9 cellular contexts compared by ENCODE assay signal in genomic region chr13:76473552-76474134, GRCh38.
DNase-seq lines count a peak whose midpoint lies in the region; ATAC-seq and TF ChIP-seq lines count a peak whose summit lies in the region.
"Had no signal": no experiment of that assay in that cellular context is flagged by ENCODE, and none has a peak within 500 bp of the region (broad histone marks: within the 10 kb centered on the region; RNA-seq: fewer than 3 reads in every experiment).

No MANE protein-coding gene starts in this region.

- ATAC-seq in HG02759 (IDR thresholded peaks at IDR 0.05; ENCODE audit: unreplicated experiment) (peak; percentile 100), right cardiac atrium (peak; percentile 94 to 97)

- H3K4me1 ChIP-seq in right cardiac atrium (ENCODE audit: control insufficient read depth, insufficient read depth, low read length) (no peaks in the 10 kb centered on the region), sigmoid colon (peaks cover 0 to 5% (median 0%) of the 10 kb centered on the region in 4 donors)
- H3K4me1 ChIP-seq: BLaER1 treated with 17β-estradiol and CSF1 and Interleukin-3, amounts not matched to agents 10 nM and 100 nM had no signal

- no peak for TF ChIP-seq EP300 in sigmoid colon (IDR thresholded peaks at IDR 0.05)

- TF ChIP-seq CTCF in sigmoid colon (IDR thresholded peaks at IDR 0.05): peak; percentile 85 to 97 (median 88)

- no peaks in the 10 kb centered on the region for H3K36me3 ChIP-seq in sigmoid colon
- H3K36me3 ChIP-seq: BLaER1 treated with 17β-estradiol and CSF1 and Interleukin-3, amounts not matched to agents 10 nM and 100 nM had no signal

- TF ChIP-seq POLR2A in sigmoid colon (IDR thresholded peaks at IDR 0.05): no peak

- H3K27ac ChIP-seq in right cardiac atrium (ENCODE audit: low read length) (no peak overlapping the region), sigmoid colon (peak overlapping the region in 1 of 4 donors; percentile 29)
- H3K27ac ChIP-seq: BLaER1 treated with 17β-estradiol and CSF1 and Interleukin-3, amounts not matched to agents 10 nM and 100 nM had no signal

- intact Hi-C loops in right cardiac atrium (cut with DNase I): loop anchor here (2.0 to 10.0 kb wide), 5 partner anchors 431 to 779 kb away; no protein-coding TSS in a partner anchor
- intact Hi-C loops in sigmoid colon (cut with DNase I): loop anchor here (2.0 to 10.0 kb wide), 4 partner anchors 429 to 776 kb away; no protein-coding TSS in a partner anchor

- no peaks in the 10 kb centered on the region for H3K9me3 ChIP-seq in right cardiac atrium (ENCODE audit: control insufficient read depth, low read length)
- H3K9me3 ChIP-seq in sigmoid colon: no peaks in the 10 kb centered on the region
- H3K9me3 ChIP-seq: BLaER1 treated with 17β-estradiol and CSF1 and Interleukin-3, amounts not matched to agents 10 nM and 100 nM had no signal

- DNase-seq in NCI-H2081 (lab: John Stamatoyannopoulos, UW): peak; percentile 51 to 54
- DNase-seq in NCI-H2081 treated with DMSO at 0.1 percent for 48 hours (lab: John Stamatoyannopoulos, UW): no peak
- DNase-seq in NCI-H1105 (lab: John Stamatoyannopoulos, UW): peak; percentile 59
- DNase-seq in T-helper 1 cell: peak; percentile 24 to 60 (median 56)
- peak in 52 of 56 donors; percentile 0 to 87 (median 39) for DNase-seq in amygdala (lab: John Stamatoyannopoulos, UW)
- DNase-seq in right cardiac atrium: peak; percentile 58 to 68 (median 64)
- DNase-seq in sigmoid colon: peak; percentile 82

- H3K4me3 ChIP-seq in right cardiac atrium (ENCODE audit: low read length) (no peak overlapping the region), sigmoid colon (no peak overlapping the region)
- H3K4me3 ChIP-seq: BLaER1 treated with 17β-estradiol and CSF1 and Interleukin-3, amounts not matched to agents 10 nM and 100 nM had no signal

- H3K27me3 ChIP-seq in right cardiac atrium (ENCODE audit: control insufficient read depth, insufficient read depth): no peaks in the 10 kb centered on the region
- no peaks in the 10 kb centered on the region for H3K27me3 ChIP-seq in sigmoid colon
- H3K27me3 ChIP-seq: BLaER1 treated with 17β-estradiol and CSF1 and Interleukin-3, amounts not matched to agents 10 nM and 100 nM had no signal
